In genomic region chr17:11628831-11629230, GRCh38 we compare ENCODE assay signal across 33 cellular contexts. TPM values are rescaled to one million over a fixed set of nuclear protein-coding genes. Genes with fewer than 3 reads are reported as not detected.
"Had no signal": no experiment of that assay in that cellular context is flagged by ENCODE, and none has a peak within 500 bp of the region (broad histone marks: within the 10 kb centered on the region; RNA-seq: fewer than 3 reads in every experiment).

No MANE protein-coding gene starts in this region.

- ATAC-seq: activated naive CD4-positive, alpha-beta T cell treated with anti-CD3 and anti-CD28 coated beads, Interleukin-2, amount 50 U/mL, for 72 hours; activated naive CD8-positive, alpha-beta T cell treated with anti-CD3 and anti-CD28 coated beads, Interleukin-2, amount 50 U/mL, for 24 hours; activated T-cell treated with anti-CD3 and anti-CD28 coated beads, Interleukin-2, amount 50 U/mL, for 4 hours; activated T-cell treated with anti-CD3 and anti-CD28 coated beads, Interleukin-2, amount 50 U/mL, for 72 hours; activated T-helper 17 cell treated with anti-CD3 and anti-CD28 coated beads, Interleukin-2, amount 50 U/mL, for 72 hours; body of pancreas had no signal

- H3K9me3 ChIP-seq: adrenal gland, ascending aorta, body of pancreas, breast epithelium had no signal

- H3K36me3 ChIP-seq: adrenal gland, ascending aorta, brain microvascular endothelial cell, breast epithelium, cardiac muscle cell had no signal

- H3K27ac ChIP-seq: adrenal gland, ascending aorta, body of pancreas, brain microvascular endothelial cell, breast epithelium, cardiac muscle cell had no signal

- DNase-seq: activated effector memory CD4-positive, alpha-beta T cell treated with anti-CD3 and anti-CD28 coated beads, Interleukin-2, amount 50 U/mL, for 16 hours; activated effector memory CD4-positive, alpha-beta T cell treated with Interleukin-2 at 50 U/mL for 16 hours; activated gamma-delta T cell; activated gamma-delta T cell treated with Interleukin-2 at 50 U/mL for 16 hours; activated naive CD4-positive, alpha-beta T cell; activated naive CD4-positive, alpha-beta T cell treated with anti-CD3 and anti-CD28 coated beads for 36 hours; activated naive CD4-positive, alpha-beta T cell treated with anti-CD3 and anti-CD28 coated beads, Interleukin-2, amount 10 ng/mL, durations not matched to agents 7 days and 5 days; activated naive CD4-positive, alpha-beta T cell treated with anti-CD3 and anti-CD28 coated beads, Interleukin-2, amount 50 U/mL, for 16 hours; activated naive CD4-positive, alpha-beta T cell treated with Interleukin-2 at 50 U/mL for 16 hours; activated naive CD8-positive, alpha-beta T cell treated with anti-CD3 and anti-CD28 coated beads for 36 hours; activated naive CD8-positive, alpha-beta T cell treated with anti-CD3 and anti-CD28 coated beads, Interleukin-2, amount 10 ng/mL, durations not matched to agents 7 days and 5 days; activated naive CD8-positive, alpha-beta T cell treated with anti-CD3 and anti-CD28 coated beads, Interleukin-2, amount 50 U/mL, for 24 hours; activated T-cell treated with anti-CD3 and anti-CD28 coated beads, Interleukin-2, amount 50 U/mL, for 24 hours; activated T-cell treated with anti-CD3 and anti-CD28 coated beads, Interleukin-2, amount 50 U/mL, for 4 hours; activated T-cell treated with anti-CD3 and anti-CD28 coated beads, Interleukin-2, amount 50 U/mL, for 48 hours; activated T-cell treated with anti-CD3 and anti-CD28 coated beads, Interleukin-2, amount 50 U/mL, for 72 hours; adrenal gland; amniotic stem cell; anterior cingulate cortex; aorta; body of pancreas; brain microvascular endothelial cell; central memory CD4-positive, alpha-beta T cell; cerebellar nuclear complex had no signal

- H3K4me3 ChIP-seq: adrenal gland, ascending aorta, body of pancreas, breast epithelium, cardiac muscle cell had no signal

- H3K4me1 ChIP-seq: adrenal gland, ascending aorta, body of pancreas, breast epithelium had no signal

RNA-seq across cellular contexts. Expression of gene DNAH9, which starts 30.6 kb away (rescaled TPM):
- total RNA-seq: activated naive CD4-positive, alpha-beta T cell treated with anti-CD3 and anti-CD28 coated beads for 36 hours; activated naive CD4-positive, alpha-beta T cell treated with anti-CD3 and anti-CD28 coated beads, Interleukin-2, amount 50 U/mL, for 72 hours; activated naive CD8-positive, alpha-beta T cell treated with anti-CD3 and anti-CD28 coated beads for 36 hours; activated naive CD8-positive, alpha-beta T cell treated with anti-CD3 and anti-CD28 coated beads, Interleukin-2, amount 10 ng/mL, durations not matched to agents 7 days and 5 days; activated T-cell treated with anti-CD3 and anti-CD28 coated beads, Interleukin-2, amount 50 U/mL, for 4 hours; activated T-cell treated with anti-CD3 and anti-CD28 coated beads, Interleukin-2, amount 50 U/mL, for 72 hours; activated T-helper 1 cell treated with anti-CD3 and anti-CD28 coated beads, Interleukin-12 subunit alpha, Interleukin-12 subunit beta, Interleukin-2, Interleukin-4 antibody, amounts not matched to agents 30 ng/mL and 10 ng/mL and 1 ng/mL, durations not matched to agents 14 hours and 24 hours and 36 hours; activated T-helper 17 cell treated with anti-CD3 and anti-CD28 coated beads, Interleukin-2, amount 50 U/mL, for 72 hours; activated T-helper 2 cell treated with anti-CD3 and anti-CD28 coated beads, Interferon-gamma antibody, Interleukin-2, Interleukin-4, amounts not matched to agents 10 μg/mL and 5 μg/mL and 100 μg/mL, durations not matched to agents 14 hours and 24 hours and 36 hours; ascending aorta; astrocyte; cardiac septum had no signal
